Comparison of ENCODE assay signal across 11 cellular contexts in the genomic region with DNA sequence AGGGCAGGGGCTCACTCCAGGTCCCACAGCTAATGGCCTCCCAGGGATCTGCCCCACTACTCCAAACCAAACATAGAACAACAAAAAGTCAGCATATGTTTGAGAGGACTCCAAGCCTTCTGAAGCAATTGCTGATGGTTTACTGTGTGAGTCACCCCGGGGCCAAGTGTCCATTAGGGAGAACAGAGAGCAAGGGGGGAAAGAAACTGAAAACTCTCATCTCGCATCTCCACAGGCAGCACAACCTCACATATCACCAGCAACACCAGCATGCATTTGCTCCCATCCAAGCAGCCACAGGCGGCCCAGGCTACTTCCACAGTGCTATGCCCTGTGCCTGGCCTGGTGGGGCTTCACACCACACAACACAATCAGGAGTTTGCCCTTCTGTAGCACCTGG. TPM values are rescaled to one million over a fixed set of nuclear protein-coding genes. Genes with fewer than 3 reads are reported as not detected.
DNase-seq lines count a peak whose midpoint lies in the region; ATAC-seq and TF ChIP-seq lines count a peak whose summit lies in the region.
"Had no signal": no experiment of that assay in that cellular context is flagged by ENCODE, and none has a peak within 500 bp of the region (broad histone marks: within the 10 kb centered on the region; RNA-seq: fewer than 3 reads in every experiment).

No MANE protein-coding gene starts in this region.

- H3K27ac Mint-ChIP-seq in neural progenitor cell, result peak overlapping the region; percentile 59
- no peak overlapping the region for H3K27ac Mint-ChIP-seq in activated CD4-positive, alpha-beta memory T cell treated with anti-CD3 and anti-CD28 coated beads, Interleukin-2, amount 10 ng/mL, durations not matched to agents 7 days and 5 days
- H3K27ac Mint-ChIP-seq: activated naive CD4-positive, alpha-beta T cell treated with anti-CD3 and anti-CD28 coated beads, Interleukin-2, amount 50 U/mL, for 24 hours had no signal

- H3K79me2 ChIP-seq in PC-9 (ENCODE audit: low read depth) (no peaks in the 10 kb centered on the region), neural progenitor cell (ENCODE audit: low read depth) (no peaks in the 10 kb centered on the region)

- no TSS peak for BruUV-seq in PC-9 (replicated peaks; lab: Mats Ljungman, UMichigan)

- 63 to 68% methylated on average over 3 of the region's 3 CpGs for WGBS in testis, 2 donors

- H3K36me3 Mint-ChIP-seq in neural progenitor cell, result peaks cover 5% of the 10 kb centered on the region
- no peaks in the 10 kb centered on the region for H3K36me3 Mint-ChIP-seq in activated CD4-positive, alpha-beta memory T cell treated with anti-CD3 and anti-CD28 coated beads, Interleukin-2, amount 10 ng/mL, durations not matched to agents 7 days and 5 days (ENCODE audit: low read depth)
- H3K36me3 Mint-ChIP-seq: activated naive CD4-positive, alpha-beta T cell treated with anti-CD3 and anti-CD28 coated beads, Interleukin-2, amount 50 U/mL, for 24 hours had no signal

- H3K27me3 ChIP-seq in PC-9 (ENCODE audit: insufficient read depth, low read depth), result no peaks in the 10 kb centered on the region
- no peaks in the 10 kb centered on the region for H3K27me3 ChIP-seq in neural progenitor cell
- H3K27me3 ChIP-seq in testis, result no peaks in the 10 kb centered on the region

- H2AFZ ChIP-seq in PC-9 (no peak overlapping the region), neural progenitor cell (replicated peaks) (no peak overlapping the region)

- H3K9me3 ChIP-seq in PC-9 (ENCODE audit: insufficient read depth, low read depth) (no peaks in the 10 kb centered on the region), neural progenitor cell (ENCODE audit: low read depth) (no peaks in the 10 kb centered on the region), testis (no peaks in the 10 kb centered on the region)

- H3F3A ChIP-seq in PC-9 (ENCODE audit: insufficient read depth, low read depth) (peaks cover 20% of the 10 kb centered on the region), neural progenitor cell (ENCODE audit: low read depth) (no peaks in the 10 kb centered on the region)

- no peak overlapping the region for H3K9ac ChIP-seq in neural progenitor cell

- H3K27me3 Mint-ChIP-seq in neural progenitor cell (ENCODE audit: insufficient read depth, low read depth), result peaks cover 3% of the 10 kb centered on the region
- H3K27me3 Mint-ChIP-seq in activated CD4-positive, alpha-beta memory T cell treated with anti-CD3 and anti-CD28 coated beads, Interleukin-2, amount 10 ng/mL, durations not matched to agents 7 days and 5 days, result peaks cover 1% of the 10 kb centered on the region
- H3K27me3 Mint-ChIP-seq: activated naive CD4-positive, alpha-beta T cell treated with anti-CD3 and anti-CD28 coated beads, Interleukin-2, amount 50 U/mL, for 24 hours had no signal

- peaks cover 3% of the 10 kb centered on the region for H3K9me3 Mint-ChIP-seq in neural progenitor cell
- H3K9me3 Mint-ChIP-seq in activated CD4-positive, alpha-beta memory T cell treated with anti-CD3 and anti-CD28 coated beads, Interleukin-2, amount 10 ng/mL, durations not matched to agents 7 days and 5 days, result no peaks in the 10 kb centered on the region
- H3K9me3 Mint-ChIP-seq: activated naive CD4-positive, alpha-beta T cell treated with anti-CD3 and anti-CD28 coated beads, Interleukin-2, amount 50 U/mL, for 24 hours had no signal

- no peak for ATAC-seq in GM19452 (IDR thresholded peaks at IDR 0.05; ENCODE audit: unreplicated experiment)

- intact Hi-C loops in PC-9 (cut with micrococcal nuclease; ENCODE audit: unreplicated experiment) (no loop called here), testis (cut with DNase I; ENCODE audit: low total_unique reads) (no loop called here)

- H3K4me1 Mint-ChIP-seq in neural progenitor cell, result peaks cover 41% of the 10 kb centered on the region
- H3K4me1 Mint-ChIP-seq in activated CD4-positive, alpha-beta memory T cell treated with anti-CD3 and anti-CD28 coated beads, Interleukin-2, amount 10 ng/mL, durations not matched to agents 7 days and 5 days, result peaks cover 33% of the 10 kb centered on the region

- DNase-seq in AG20443 (ENCODE audit: low spot score) (peak; percentile 53), PC-9 (peak in 1 of 2 experiments; percentile 61), fibroblast of mammary gland (ENCODE audit: low read depth) (peak; percentile 82), neural progenitor cell (ENCODE audit: low spot score) (no peak), testis (no peak)
- no peak for DNase-seq in stimulated activated CD4-positive, alpha-beta T cell treated with anti-CD3 and anti-CD28 coated beads, Interleukin-2, amount 100 ng/mL, for 24 hours
- DNase-seq in activated CD4-positive, alpha-beta memory T cell treated with anti-CD3 and anti-CD28 coated beads, Interleukin-2, amount 10 ng/mL, durations not matched to agents 7 days and 5 days, result no peak
- DNase-seq: Calu3, NCI-H2107 had no signal

- CTCF ChIA-PET in PC-9 (lab: Charles Lee), result no interaction called here
- CTCF ChIA-PET in activated CD4-positive, alpha-beta memory T cell treated with anti-CD3 and anti-CD28 coated beads, Interleukin-2, amount 10 ng/mL, durations not matched to agents 7 days and 5 days (lab: Charles Lee), result no interaction called here

- TF ChIP-seq CTCF in PC-9 (conservative IDR thresholded peaks at IDR 0.05), result no peak
- TF ChIP-seq CTCF in fibroblast of mammary gland (conservative IDR thresholded peaks at IDR 0.05; ENCODE audit: control insufficient read depth, insufficient read depth, low read depth, low read length), result no peak
- TF ChIP-seq CTCF in neural progenitor cell (IDR thresholded peaks at IDR 0.05), result no peak
- TF ChIP-seq CTCF in testis (IDR thresholded peaks at IDR 0.05), result no peak

- H3K4me1 ChIP-seq in PC-9 (replicated peaks; ENCODE audit: insufficient read depth) (peaks cover 55% of the 10 kb centered on the region), neural progenitor cell (peaks cover 15% of the 10 kb centered on the region), testis (peaks cover 10% of the 10 kb centered on the region)

- no peak overlapping the region for H3K4me3 Mint-ChIP-seq in neural progenitor cell
- H3K4me3 Mint-ChIP-seq in activated CD4-positive, alpha-beta memory T cell treated with anti-CD3 and anti-CD28 coated beads, Interleukin-2, amount 10 ng/mL, durations not matched to agents 7 days and 5 days, result no peak overlapping the region
- H3K4me3 Mint-ChIP-seq: activated naive CD4-positive, alpha-beta T cell treated with anti-CD3 and anti-CD28 coated beads, Interleukin-2, amount 50 U/mL, for 24 hours had no signal

- peak overlapping the region; percentile 16; the same call in 1 of the 2 replicates for H3K4me2 ChIP-seq in PC-9
- H3K4me2 ChIP-seq in neural progenitor cell, result no peak overlapping the region

- POLR2A ChIA-PET in PC-9 (lab: Charles Lee; ENCODE audit: unreplicated experiment), result no interaction called here
- POLR2A ChIA-PET in activated CD4-positive, alpha-beta memory T cell treated with anti-CD3 and anti-CD28 coated beads, Interleukin-2, amount 10 ng/mL, durations not matched to agents 7 days and 5 days (lab: Charles Lee), result no interaction called here

- H3K9me2 ChIP-seq in PC-9 (ENCODE audit: insufficient read depth), result no peaks in the 10 kb centered on the region

- H4K20me1 ChIP-seq in PC-9 (ENCODE audit: insufficient read depth) (no peaks in the 10 kb centered on the region), neural progenitor cell (ENCODE audit: low read depth) (no peaks in the 10 kb centered on the region)

- no peak for TF ChIP-seq POLR2A in testis (IDR thresholded peaks at IDR 0.05)

- H3K36me3 ChIP-seq in PC-9 (ENCODE audit: low read depth) (no peaks in the 10 kb centered on the region), neural progenitor cell (no peaks in the 10 kb centered on the region), testis (ENCODE audit: low read depth, missing control alignments) (no peaks in the 10 kb centered on the region)

- H3K4me3 ChIP-seq in PC-9, result no peak overlapping the region
- H3K4me3 ChIP-seq in fibroblast of mammary gland (ENCODE audit: control insufficient read depth, low read depth, low read length), result no peak overlapping the region
- no peak overlapping the region for H3K4me3 ChIP-seq in neural progenitor cell
- no peak overlapping the region for H3K4me3 ChIP-seq in testis

- H3K27ac ChIP-seq in PC-9, result peak overlapping the region; percentile 21; the same call in 1 of the 2 replicates
- H3K27ac ChIP-seq in neural progenitor cell, result no peak overlapping the region
- H3K27ac ChIP-seq in testis, result peak overlapping the region in 1 of 2 donors; percentile 30

RNA-seq across cellular contexts. Expression of gene CYRIA, which starts 39.1 kb away (rescaled TPM):
- total RNA-seq in PC-9 (2021) (3.9 and 4.0 TPM in 2 replicates), neural progenitor cell (ENCODE audit: low replicate concordance) (0.81 and 1.0 TPM in 2 replicates), testis (1 to 10 TPM; 2.6 to 4.1 TPM)
- polyA plus RNA-seq in testis (ENCODE audit: insufficient read depth, low read depth, low replicate concordance), result 4.8 TPM
- total RNA-seq in activated CD4-positive, alpha-beta memory T cell treated with anti-CD3 and anti-CD28 coated beads, Interleukin-2, amount 10 ng/mL, durations not matched to agents 7 days and 5 days, result under 1 TPM; 0.05 to 0.10 TPM

Comparison
In these comparisons a context has a peak if more than half of its experiments do, and no peak if none do; other contexts are left out.
1. DNase-seq: peak in AG20443 (single experiment) and fibroblast of mammary gland (single experiment); none in neural progenitor cell (single experiment), testis (single experiment), stimulated activated CD4-positive, alpha-beta T cell treated with anti-CD3 and anti-CD28 coated beads, Interleukin-2, amount 100 ng/mL, for 24 hours (0 of 2) and activated CD4-positive, alpha-beta memory T cell treated with anti-CD3 and anti-CD28 coated beads, Interleukin-2, amount 10 ng/mL, durations not matched to agents 7 days and 5 days (single experiment).